Comparison of ENCODE assay signal across 1 cellular context in genomic region chr1:6638226-6638625, GRCh38.
TF ChIP-seq lines count a peak whose summit lies in the region.

No MANE protein-coding gene starts in this region.

TF ChIP-seq in IMR-90, 13 proteins besides CTCF, POLR2A, EP300 and RAD21:
- TF ChIP-seq CEBPB (IDR thresholded peaks at IDR 0.05; ENCODE audit: low read depth, low read length), result no peak
- TF ChIP-seq MAZ (IDR thresholded peaks at IDR 0.05; ENCODE audit: borderline replicate concordance, low read depth, low read length), result no peak
- no peak for TF ChIP-seq BHLHE40 (IDR thresholded peaks at IDR 0.05; ENCODE audit: low read depth, low read length)
- no peak for TF ChIP-seq FOS (IDR thresholded peaks at IDR 0.05; ENCODE audit: low read depth, low read length)
- no peak for TF ChIP-seq USF2 (IDR thresholded peaks at IDR 0.05; ENCODE audit: low read depth, low read length)
- TF ChIP-seq CHD1 (IDR thresholded peaks at IDR 0.05; ENCODE audit: low read depth, low read length), result no peak
- TF ChIP-seq NFE2L2 (IDR thresholded peaks at IDR 0.05; ENCODE audit: low read depth, low read length), result no peak
- no peak for TF ChIP-seq MAFK (IDR thresholded peaks at IDR 0.05; ENCODE audit: low read depth, low read length)
- no peak for TF ChIP-seq RFX5 (IDR thresholded peaks at IDR 0.05; ENCODE audit: low read depth, low read length)
- TF ChIP-seq ELK1 (IDR thresholded peaks at IDR 0.05; ENCODE audit: borderline replicate concordance, low read depth, low read length), result no peak
- no peak for TF ChIP-seq SMC3 (IDR thresholded peaks at IDR 0.05; ENCODE audit: low read depth, low read length)
- TF ChIP-seq RCOR1 (IDR thresholded peaks at IDR 0.05; ENCODE audit: insufficient replicate concordance, low read length), result no peak
